In the genomic region with DNA sequence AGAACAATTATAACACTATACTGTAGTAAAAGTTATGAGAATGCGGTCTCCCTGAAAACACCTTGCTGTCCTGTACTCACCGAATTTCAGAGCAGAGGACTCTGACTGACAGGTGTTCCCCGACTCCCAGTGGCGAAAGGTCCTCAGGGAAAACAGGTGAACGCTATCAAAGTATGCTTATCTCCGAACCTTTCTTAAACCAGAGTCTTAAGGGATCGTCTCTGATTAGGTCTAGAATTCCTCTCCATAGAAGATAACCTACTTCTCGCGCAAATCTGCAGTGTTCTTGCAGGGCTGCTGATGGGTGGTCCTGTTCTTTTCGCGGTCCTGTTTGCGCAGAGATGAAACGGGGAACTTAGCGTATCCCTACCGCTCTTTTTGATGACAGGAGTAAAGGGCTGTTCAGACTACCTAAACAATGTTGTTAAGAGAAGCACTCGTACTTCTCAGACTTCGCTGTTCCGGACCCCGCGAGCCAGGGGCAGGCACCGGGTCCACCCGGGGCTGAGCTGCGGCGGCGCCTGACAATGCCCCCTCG, we compare ENCODE assay signal across 8 cellular contexts. TPM values are rescaled to one million over a fixed set of nuclear protein-coding genes. Genes with fewer than 3 reads are reported as not detected.
DNase-seq lines count a peak whose midpoint lies in the region; ATAC-seq and TF ChIP-seq lines count a peak whose summit lies in the region.

No MANE protein-coding gene starts in this region.

- H3K9me3 ChIP-seq in heart left ventricle, result no peaks in the 10 kb centered on the region

- H3K4me1 Mint-ChIP-seq in IgD-negative memory B cell, result peaks cover 23 to 28% (median 25%) of the 10 kb centered on the region in 3 donors
- H3K4me1 Mint-ChIP-seq in activated T-helper 1 cell treated with anti-CD3 and anti-CD28 coated beads, Interleukin-12 subunit alpha, Interleukin-12 subunit beta, Interleukin-2, Interleukin-4 antibody, amounts not matched to agents 30 ng/mL and 10 ng/mL and 1 ng/mL, durations not matched to agents 14 hours and 24 hours and 36 hours (ENCODE audit: low read depth), result peaks cover 34% of the 10 kb centered on the region

- H3K4me1 ChIP-seq in heart left ventricle, result peaks cover 6 to 48% (median 33%) of the 10 kb centered on the region in 12 donors

- H3K36me3 ChIP-seq in heart left ventricle, result no peaks in the 10 kb centered on the region

- no peak for TF ChIP-seq CTCF in heart left ventricle (IDR thresholded peaks at IDR 0.05)

- peaks cover 5% of the 10 kb centered on the region for H3K27me3 Mint-ChIP-seq in IgD-negative memory B cell
- peaks cover 17% of the 10 kb centered on the region for H3K27me3 Mint-ChIP-seq in activated T-helper 1 cell treated with anti-CD3 and anti-CD28 coated beads, Interleukin-12 subunit alpha, Interleukin-12 subunit beta, Interleukin-2, Interleukin-4 antibody, amounts not matched to agents 30 ng/mL and 10 ng/mL and 1 ng/mL, durations not matched to agents 14 hours and 24 hours and 36 hours (ENCODE audit: insufficient read depth)

- H3K27ac Mint-ChIP-seq in IgD-negative memory B cell, result peak overlapping the region; percentile 62 to 90 (median 84)
- peak overlapping the region; percentile 82 for H3K27ac Mint-ChIP-seq in activated T-helper 1 cell treated with anti-CD3 and anti-CD28 coated beads, Interleukin-12 subunit alpha, Interleukin-12 subunit beta, Interleukin-2, Interleukin-4 antibody, amounts not matched to agents 30 ng/mL and 10 ng/mL and 1 ng/mL, durations not matched to agents 14 hours and 24 hours and 36 hours

- H3K36me3 Mint-ChIP-seq in IgD-negative memory B cell, result no peaks in the 10 kb centered on the region
- H3K36me3 Mint-ChIP-seq in activated T-helper 1 cell treated with anti-CD3 and anti-CD28 coated beads, Interleukin-12 subunit alpha, Interleukin-12 subunit beta, Interleukin-2, Interleukin-4 antibody, amounts not matched to agents 30 ng/mL and 10 ng/mL and 1 ng/mL, durations not matched to agents 14 hours and 24 hours and 36 hours (ENCODE audit: low read depth), result peaks cover 2% of the 10 kb centered on the region

- TF ChIP-seq POLR2A in heart left ventricle (IDR thresholded peaks at IDR 0.05), result no peak

- DNase-seq in NCI-H82 (lab: John Stamatoyannopoulos, UW), result peak; percentile 46
- no peak for DNase-seq in NCI-H82 treated with DMSO at 0.1 percent for 48 hours (lab: John Stamatoyannopoulos, UW; ENCODE audit: unreplicated experiment)
- DNase-seq in activated T-helper 1 cell treated with anti-CD3 and anti-CD28 coated beads, Interleukin-12 subunit alpha, Interleukin-12 subunit beta, Interleukin-2, Interleukin-4 antibody, amounts not matched to agents 30 ng/mL and 10 ng/mL and 1 ng/mL, durations not matched to agents 14 hours and 24 hours and 36 hours (ENCODE audit: low spot score), result peak; percentile 24
- DNase-seq in heart left ventricle, result no peak
- peak; percentile 89 for DNase-seq in retina
- DNase-seq in DMS153 treated with DMSO at 0.1 percent for 48 hours (lab: John Stamatoyannopoulos, UW; ENCODE audit: unreplicated experiment), result no peak

- ATAC-seq in GM21576 (IDR thresholded peaks at IDR 0.05; ENCODE audit: unreplicated experiment) (peak; percentile 23), heart left ventricle (peak in 3 of 4 donors; percentile 17 to 34 (median 27))

- H3K4me3 ChIP-seq in heart left ventricle, result peak overlapping the region; percentile 82 to 95 (median 90)

- intact Hi-C loops in activated T-helper 1 cell treated with anti-CD3 and anti-CD28 coated beads, Interleukin-12 subunit alpha, Interleukin-12 subunit beta, Interleukin-2, Interleukin-4 antibody, amounts not matched to agents 30 ng/mL and 10 ng/mL and 1 ng/mL, durations not matched to agents 14 hours and 24 hours and 36 hours (cut with micrococcal nuclease), result no loop called here
- intact Hi-C loops in heart left ventricle (cut with DNase I), result no loop called here

- peaks cover 0 to 6% (median 0%) of the 10 kb centered on the region in 9 donors for H3K27me3 ChIP-seq in heart left ventricle

- peak overlapping the region; percentile 86 to 97 (median 92) for H3K4me3 Mint-ChIP-seq in IgD-negative memory B cell
- peak overlapping the region; percentile 87 for H3K4me3 Mint-ChIP-seq in activated T-helper 1 cell treated with anti-CD3 and anti-CD28 coated beads, Interleukin-12 subunit alpha, Interleukin-12 subunit beta, Interleukin-2, Interleukin-4 antibody, amounts not matched to agents 30 ng/mL and 10 ng/mL and 1 ng/mL, durations not matched to agents 14 hours and 24 hours and 36 hours

- H3K27ac ChIP-seq in heart left ventricle, result peak overlapping the region; percentile 91 to 98 (median 96)

- no peaks in the 10 kb centered on the region for H3K9me3 Mint-ChIP-seq in IgD-negative memory B cell
- H3K9me3 Mint-ChIP-seq in activated T-helper 1 cell treated with anti-CD3 and anti-CD28 coated beads, Interleukin-12 subunit alpha, Interleukin-12 subunit beta, Interleukin-2, Interleukin-4 antibody, amounts not matched to agents 30 ng/mL and 10 ng/mL and 1 ng/mL, durations not matched to agents 14 hours and 24 hours and 36 hours, result no peaks in the 10 kb centered on the region

- 1 to 2% (median 1%) methylated on average over 17 to 26 of the region's 26 CpGs for WGBS in heart left ventricle, 4 donors

RNA-seq across cellular contexts. Expression of gene ZMYND11, which starts 1.0 kb away (rescaled TPM):
- polyA plus RNA-seq in IgD-negative memory B cell, result 26.6 TPM
- total RNA-seq in activated T-helper 1 cell treated with anti-CD3 and anti-CD28 coated beads, Interleukin-12 subunit alpha, Interleukin-12 subunit beta, Interleukin-2, Interleukin-4 antibody, amounts not matched to agents 30 ng/mL and 10 ng/mL and 1 ng/mL, durations not matched to agents 14 hours and 24 hours and 36 hours, result 31.1 and 31.4 TPM in 2 replicates
- 10 to 100 TPM; 58.0 to 96.6 (median 75.1) TPM for total RNA-seq in heart left ventricle
- 10 to 100 TPM; 22.7 to 54.6 TPM for polyA plus RNA-seq in heart left ventricle

Comparison
In these comparisons a context has a peak if more than half of its experiments do, and no peak if none do; other contexts are left out.
1. DNase-seq: peak in NCI-H82 (single experiment), activated T-helper 1 cell treated with anti-CD3 and anti-CD28 coated beads, Interleukin-12 subunit alpha, Interleukin-12 subunit beta, Interleukin-2, Interleukin-4 antibody, amounts not matched to agents 30 ng/mL and 10 ng/mL and 1 ng/mL, durations not matched to agents 14 hours and 24 hours and 36 hours (single experiment) and retina (single experiment); none in NCI-H82 treated with DMSO at 0.1 percent for 48 hours (single experiment), heart left ventricle (0 of 5) and DMS153 treated with DMSO at 0.1 percent for 48 hours (single experiment).